17 cellular contexts compared by ENCODE assay signal in genomic region chr6:136108591-136108990, GRCh38.
A peak's percentile ranks its signal among the peaks of the same experiment; 100 is the strongest.
DNase-seq lines count a peak whose midpoint lies in the region; ATAC-seq and TF ChIP-seq lines count a peak whose summit lies in the region.
"Had no signal": no experiment of that assay in that cellular context is flagged by ENCODE, and none has a peak within 500 bp of the region (broad histone marks: within the 10 kb centered on the region; RNA-seq: fewer than 3 reads in every experiment).

No MANE protein-coding gene starts in this region.

- DNase-seq in M059J (ENCODE audit: low read depth) (peak; percentile 15), caudate nucleus (lab: John Stamatoyannopoulos, UW) (no peak), left kidney (ENCODE audit: low read depth, low spot score) (peak; percentile 55), pulmonary artery endothelial cell (ENCODE audit: low read depth, low spot score) (peak; percentile 24), sigmoid colon (no peak)
- DNase-seq: CD8-positive, alpha-beta T cell; NCI-H187; NCI-H2107; NCI-H345; NCI-H524 treated with DMSO at 0.1 percent for 48 hours; PC-3; RPMI8226; SJCRH30 had no signal

- peaks cover 0 to 12% (median 9%) of the 10 kb centered on the region in 4 donors for H3K4me1 ChIP-seq in sigmoid colon
- H3K4me1 ChIP-seq: SJCRH30 had no signal

- intact Hi-C loops in sigmoid colon (cut with DNase I) = no loop called here

- H3K27ac ChIP-seq in caudate nucleus (ENCODE audit: low read depth, low read length) (peak overlapping the region; percentile 46), sigmoid colon (peak overlapping the region in 1 of 4 donors; percentile 9)
- H3K27ac ChIP-seq: BLaER1 treated with 17β-estradiol and CSF1 and Interleukin-3, amounts not matched to agents 10 nM and 100 nM; SJCRH30 had no signal

- TF ChIP-seq EP300 in sigmoid colon (IDR thresholded peaks at IDR 0.05) = no peak

- no peaks in the 10 kb centered on the region for H3K36me3 ChIP-seq in sigmoid colon
- H3K36me3 ChIP-seq: BLaER1 treated with 17β-estradiol and CSF1 and Interleukin-3, amounts not matched to agents 10 nM and 100 nM; SJCRH30 had no signal

- no peak for TF ChIP-seq CTCF in sigmoid colon (IDR thresholded peaks at IDR 0.05)

- H3K27me3 ChIP-seq in sigmoid colon = no peaks in the 10 kb centered on the region
- H3K27me3 ChIP-seq: BLaER1 treated with 17β-estradiol and CSF1 and Interleukin-3, amounts not matched to agents 10 nM and 100 nM had no signal

- no peak for TF ChIP-seq POLR2A in sigmoid colon (IDR thresholded peaks at IDR 0.05)

- ATAC-seq in GM21528 (IDR thresholded peaks at IDR 0.05; ENCODE audit: low FRiP score, unreplicated experiment) (no peak), HG03565 (IDR thresholded peaks at IDR 0.05; ENCODE audit: unreplicated experiment) (no peak)
- ATAC-seq: CD8-positive, alpha-beta T cell; K562; PC-3 had no signal

- no peak overlapping the region for H3K4me3 ChIP-seq in sigmoid colon
- H3K4me3 ChIP-seq: BLaER1 treated with 17β-estradiol and CSF1 and Interleukin-3, amounts not matched to agents 10 nM and 100 nM; K562; SJCRH30 had no signal

- no peaks in the 10 kb centered on the region for H3K9me3 ChIP-seq in sigmoid colon
- H3K9me3 ChIP-seq: BLaER1 treated with 17β-estradiol and CSF1 and Interleukin-3, amounts not matched to agents 10 nM and 100 nM; SJCRH30 had no signal

- WGBS in sigmoid colon, 2 donors = 55 to 68% methylated on average over 9 of the region's 9 CpGs

Comparison
In these comparisons a context has a peak if more than half of its experiments do, and no peak if none do; other contexts are left out.
1. DNase-seq: peak in M059J (single experiment), left kidney (single experiment) and pulmonary artery endothelial cell (single experiment); none in caudate nucleus (0 of 61) and sigmoid colon (single experiment).